In genomic region chr2:238513346-238513745, GRCh38 we compare ENCODE assay signal across 8 cellular contexts.
A peak's percentile ranks its signal among the peaks of the same experiment; 100 is the strongest.
DNase-seq lines count a peak whose midpoint lies in the region; ATAC-seq and TF ChIP-seq lines count a peak whose summit lies in the region.

No MANE protein-coding gene starts in this region.

- DNase-seq in AG04450 (ENCODE audit: low read depth, low spot score) (no peak), GM10266 (ENCODE audit: extremely low spot score) (peak; percentile 69), NCI-H82 (lab: John Stamatoyannopoulos, UW) (peak; percentile 73), colonic mucosa (peak; percentile 30), posterior vena cava (ENCODE audit: low spot score) (peak; percentile 78), cortex of kidney (lab: John Stamatoyannopoulos, UW) (no peak)
- no peak for DNase-seq in CD4-positive, alpha-beta memory T cell

- H3K36me3 ChIP-seq in colonic mucosa: no peaks in the 10 kb centered on the region
- H3K36me3 ChIP-seq in CD4-positive, alpha-beta memory T cell (ENCODE audit: insufficient read depth, low read length): no peaks in the 10 kb centered on the region

- CTCF ChIA-PET in AG04450 (lab: Charles Lee): interaction anchor here (0.6 to 3.9 kb wide), 13 partner anchors 10 to 490 kb away, joined by 3 to 46 read pairs (median 4); no protein-coding TSS in a partner anchor
- CTCF ChIA-PET in CD4-positive, alpha-beta memory T cell (lab: Charles Lee; ENCODE audit: partially characterized antibody): no interaction called here

- H3K36me3 Mint-ChIP-seq in CD4-positive, alpha-beta memory T cell: peaks cover 2 to 7% of the 10 kb centered on the region in 2 donors

- H3K27me3 Mint-ChIP-seq in CD4-positive, alpha-beta memory T cell: peaks cover 0 to 7% of the 10 kb centered on the region in 2 donors

- peaks cover 0 to 23% (median 17%) of the 10 kb centered on the region in 8 donors for H3K9me3 Mint-ChIP-seq in CD4-positive, alpha-beta memory T cell

- no peak overlapping the region for H3K9ac ChIP-seq in colonic mucosa (ENCODE audit: low read depth in 2 of 2, low read length in 2 of 2)

- no peak overlapping the region for H3K4me3 Mint-ChIP-seq in CD4-positive, alpha-beta memory T cell

- no peak for ATAC-seq in GM21529 (IDR thresholded peaks at IDR 0.05; ENCODE audit: unreplicated experiment)

- no peak overlapping the region for H3K4me3 ChIP-seq in AG04450 (ENCODE audit: low read depth, low read length)
- H3K4me3 ChIP-seq in colonic mucosa: no peak overlapping the region
- no peak overlapping the region for H3K4me3 ChIP-seq in CD4-positive, alpha-beta memory T cell (ENCODE audit: low read length in 2 of 2)

- peaks cover 12% of the 10 kb centered on the region for H3K9me3 ChIP-seq in AG04450 (ENCODE audit: control insufficient read depth, insufficient read depth, low read length)
- H3K9me3 ChIP-seq in colonic mucosa: no peaks in the 10 kb centered on the region
- H3K9me3 ChIP-seq in CD4-positive, alpha-beta memory T cell (ENCODE audit: control insufficient read depth in 1 of 2, low read length in 2 of 2): peaks cover 0 to 11% of the 10 kb centered on the region in 2 donors

- H3K4me1 ChIP-seq in colonic mucosa: no peaks in the 10 kb centered on the region
- no peaks in the 10 kb centered on the region for H3K4me1 ChIP-seq in CD4-positive, alpha-beta memory T cell (ENCODE audit: insufficient read depth, low read length)

- intact Hi-C loops in colonic mucosa (cut with DNase I): loop anchor here (10.0 kb wide), 1 partner anchor 271 kb away; no protein-coding TSS in a partner anchor
- intact Hi-C loops in posterior vena cava (cut with DNase I): loop anchor here in 1 of 2 donors (10.0 kb wide), 1 partner anchor 69 kb away; no protein-coding TSS in a partner anchor
- intact Hi-C loops in CD4-positive, alpha-beta memory T cell (cut with micrococcal nuclease): no loop called here

- POLR2A ChIA-PET in AG04450 (lab: Yijun Ruan, JAX): no interaction called here
- POLR2A ChIA-PET in CD4-positive, alpha-beta memory T cell (lab: Charles Lee; ENCODE audit: partially characterized antibody): no interaction called here

- no peak overlapping the region for H3K27ac Mint-ChIP-seq in CD4-positive, alpha-beta memory T cell

- H3K27me3 ChIP-seq in AG04450 (ENCODE audit: control insufficient read depth, insufficient read depth, low read length) (no peaks in the 10 kb centered on the region), colonic mucosa (no peaks in the 10 kb centered on the region)
- no peaks in the 10 kb centered on the region for H3K27me3 ChIP-seq in CD4-positive, alpha-beta memory T cell (ENCODE audit: insufficient read depth, low read length)

- no peaks in the 10 kb centered on the region for H3K4me1 Mint-ChIP-seq in CD4-positive, alpha-beta memory T cell

- H3K27ac ChIP-seq in AG04450 (ENCODE audit: low read depth, low read length) (no peak overlapping the region), colonic mucosa (no peak overlapping the region)
- no peak overlapping the region for H3K27ac ChIP-seq in CD4-positive, alpha-beta memory T cell (ENCODE audit: low read depth, low read length)

- TF ChIP-seq CTCF in AG04450 (IDR thresholded peaks at IDR 0.05; ENCODE audit: low read depth, low read length): peak; percentile 60
- TF ChIP-seq CTCF in GM10266 (IDR thresholded peaks at IDR 0.05; ENCODE audit: control insufficient read depth, insufficient read depth, low read depth, missing control alignments): peak; percentile 51
- TF ChIP-seq CTCF in colonic mucosa (IDR thresholded peaks at IDR 0.05): no peak

Comparison
In these comparisons a context has a peak if more than half of its experiments do, and no peak if none do; other contexts are left out.
1. DNase-seq: peak in GM10266 (single experiment), NCI-H82 (single experiment), colonic mucosa (single experiment) and posterior vena cava (single experiment); none in AG04450 (single experiment), CD4-positive, alpha-beta memory T cell (0 of 5) and cortex of kidney (single experiment).